In the genomic region with DNA sequence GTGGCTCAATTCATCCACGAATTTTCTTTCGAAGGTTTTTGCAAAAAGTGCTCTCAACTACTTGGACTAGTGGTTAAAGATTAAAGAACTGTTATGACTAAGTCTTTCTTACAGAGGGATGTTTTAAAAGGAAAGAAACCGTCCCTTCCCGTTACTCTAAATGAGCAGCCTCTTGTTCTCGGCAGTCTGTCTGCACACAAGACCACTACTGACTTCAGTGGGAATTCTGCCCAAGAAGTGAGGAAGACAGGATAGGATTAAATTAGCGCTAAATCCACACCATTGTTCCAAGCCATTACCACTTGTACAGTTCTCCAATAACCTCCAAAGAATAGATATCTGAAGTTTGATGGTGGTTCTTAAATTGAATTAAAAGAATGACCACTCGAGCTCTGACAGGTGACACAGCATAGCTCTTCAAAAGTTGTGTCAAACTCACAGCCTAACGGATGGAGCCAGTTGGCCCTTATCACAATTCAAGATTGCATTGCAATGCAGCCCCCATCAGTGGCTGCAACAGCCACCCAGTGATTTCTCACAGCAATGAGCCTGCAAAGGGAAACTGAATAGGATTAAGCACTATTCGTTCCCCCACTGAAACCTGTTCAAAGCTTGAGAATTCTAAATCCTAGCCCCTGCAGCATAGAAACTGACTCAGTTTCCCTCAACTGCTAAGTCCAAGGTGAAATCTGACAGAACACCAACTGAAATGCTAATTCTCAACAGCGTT, we compare ENCODE assay signal across 8 cellular contexts.
DNase-seq lines count a peak whose midpoint lies in the region; ATAC-seq and TF ChIP-seq lines count a peak whose summit lies in the region.

No MANE protein-coding gene starts in this region.

- peaks cover 23% of the 10 kb centered on the region for H3K4me1 Mint-ChIP-seq in memory B cell

- no peak overlapping the region for H3K27ac ChIP-seq in DOHH2 (ENCODE audit: low read depth, low read length)

- no peaks in the 10 kb centered on the region for H3K27me3 Mint-ChIP-seq in memory B cell

- H4K20me1 ChIP-seq in DOHH2 (ENCODE audit: control insufficient read depth, insufficient read depth, low read depth, low read length) = peaks cover 4% of the 10 kb centered on the region; the same call in 1 of the 2 replicates

- H3K36me3 Mint-ChIP-seq in memory B cell = no peaks in the 10 kb centered on the region

- no peaks in the 10 kb centered on the region for H3K27me3 ChIP-seq in DOHH2 (ENCODE audit: control insufficient read depth, low read length)

- H3K79me2 ChIP-seq in DOHH2 (ENCODE audit: control insufficient read depth, low read length) = peaks cover 68% of the 10 kb centered on the region

- no peaks in the 10 kb centered on the region for H3K9me2 ChIP-seq in DOHH2 (replicated peaks; ENCODE audit: control insufficient read depth, low read length)

- peaks cover 6% of the 10 kb centered on the region; the same call in 1 of the 2 replicates for H3K9me3 ChIP-seq in DOHH2 (ENCODE audit: control insufficient read depth, insufficient read depth, low read length)

- H3K4me3 Mint-ChIP-seq in memory B cell = peak overlapping the region; percentile 87

- ATAC-seq in HG03095 (IDR thresholded peaks at IDR 0.05; ENCODE audit: unreplicated experiment) = peak; percentile 22
- ATAC-seq in memory B cell (ENCODE audit: low read depth) = no peak
- ATAC-seq in HG03565 (IDR thresholded peaks at IDR 0.05; ENCODE audit: unreplicated experiment) = no peak

- peaks cover 31% of the 10 kb centered on the region for H3K4me1 ChIP-seq in DOHH2 (ENCODE audit: control insufficient read depth, low read length)

- H3K9me3 Mint-ChIP-seq in memory B cell = peaks cover 4% of the 10 kb centered on the region

- peak overlapping the region; percentile 69 for H3K4me2 ChIP-seq in DOHH2 (ENCODE audit: low read length)

- peaks cover 10% of the 10 kb centered on the region for H3K36me3 ChIP-seq in DOHH2 (ENCODE audit: control insufficient read depth, low read length)

- peaks cover 11% of the 10 kb centered on the region for H3F3A ChIP-seq in DOHH2 (ENCODE audit: control insufficient read depth, insufficient read depth)

- H3K4me3 ChIP-seq in DOHH2 (ENCODE audit: low read length) = peak overlapping the region; percentile 94

- peak overlapping the region; percentile 9 for H3K27ac Mint-ChIP-seq in memory B cell

- no peak for TF ChIP-seq CTCF in DOHH2 (IDR thresholded peaks at IDR 0.05; ENCODE audit: low read depth, low read length, poor library complexity, severe bottlenecking)

- DNase-seq in astrocyte of the hippocampus (ENCODE audit: low read depth, low spot score) (peak; percentile 46), memory B cell (ENCODE audit: low spot score in 2 of 2) (no peak), AG08395 (ENCODE audit: low spot score) (no peak), NCI-H2107 (lab: John Stamatoyannopoulos, UW) (no peak), foreskin melanocyte (no peak)
